Comparison of ENCODE assay signal across 1 cellular context in genomic region chr12:108691154-108691994, GRCh38.
TF ChIP-seq lines count a peak whose summit lies in the region.

No MANE protein-coding gene starts in this region.

TF ChIP-seq in K562, 482 proteins besides CTCF, POLR2A, EP300 and RAD21 (continued from another document and continues in another):
- TF ChIP-seq BCLAF1 (IDR thresholded peaks at IDR 0.05; ENCODE audit: borderline replicate concordance in 1 of 2, control insufficient read depth in 1 of 2, low read depth in 2 of 2, low read length in 1 of 2), result no peak
- no peak for TF ChIP-seq RBM25 (IDR thresholded peaks at IDR 0.05; ENCODE audit: low read depth, low read length, severe bottlenecking)
- TF ChIP-seq L3MBTL2 (IDR thresholded peaks at IDR 0.05), result peak; percentile 76
- peak; percentile 96 for TF ChIP-seq ZNF395 (CRISPR knock-in tag; IDR thresholded peaks at IDR 0.05)
- TF ChIP-seq GATAD2B (IDR thresholded peaks at IDR 0.05; ENCODE audit: borderline replicate concordance), result peak; percentile 57; the same call in 1 of the 2 replicates
- TF ChIP-seq ZNF197 (CRISPR knock-in tag; IDR thresholded peaks at IDR 0.05; ENCODE audit: low read depth), result peak; percentile 90
- peak; percentile 73; the same call in 1 of the 2 replicates for TF ChIP-seq NFXL1 (CRISPR knock-in tag; IDR thresholded peaks at IDR 0.05)
- TF ChIP-seq SMC3 (conservative IDR thresholded peaks at IDR 0.05; ENCODE audit: insufficient read depth, low read depth, low read length), result 0 out of 2 replicates have a peak, but pooled peaks have one; percentile 8
- TF ChIP-seq ZC3H4 (CRISPR knock-in tag; IDR thresholded peaks at IDR 0.05; ENCODE audit: borderline replicate concordance), result peak; percentile 34; the same call in 1 of the 2 replicates
- TF ChIP-seq TCF15 (CRISPR knock-in tag; IDR thresholded peaks at IDR 0.05), result peak; percentile 72; the same call in 1 of the 2 replicates
- peak; percentile 50 for TF ChIP-seq TAF1 (IDR thresholded peaks at IDR 0.05; ENCODE audit: control insufficient read depth, extremely low read depth, insufficient read depth, low read length, severe bottlenecking)
- no peak for TF ChIP-seq ELK3 (CRISPR knock-in tag; IDR thresholded peaks at IDR 0.05)
- TF ChIP-seq MYC (IDR thresholded peaks at IDR 0.05; ENCODE audit: low read depth, low read length), result peak; percentile 78
- TF ChIP-seq MYC (CRISPR knock-in tag; IDR thresholded peaks at IDR 0.05; ENCODE audit: borderline replicate concordance, low read depth), result 0 out of 2 replicates have a peak, but pooled peaks have one; percentile 11
- 0 out of 2 replicates have a peak, but pooled peaks have one; percentile 73 for TF ChIP-seq PREB (CRISPR knock-in tag; IDR thresholded peaks at IDR 0.05)
- peak; percentile 30; the same call in 1 of the 2 replicates for TF ChIP-seq ZNF384 (IDR thresholded peaks at IDR 0.05; ENCODE audit: low read depth, low read length)
- TF ChIP-seq NR0B1 (IDR thresholded peaks at IDR 0.05; ENCODE audit: partially characterized antibody), result no peak
- peak; percentile 38 to 79; a peak in 3 of 4 replicates for TF ChIP-seq TRIM24 (IDR thresholded peaks at IDR 0.05)
- TF ChIP-seq TBL1XR1 (IDR thresholded peaks at IDR 0.05; ENCODE audit: low read length in 2 of 2), result peak; percentile 75 to 86
- TF ChIP-seq GMEB1 (CRISPR knock-in tag; IDR thresholded peaks at IDR 0.05), result peak; percentile 12; the same call in 1 of the 2 replicates
- TF ChIP-seq NFYB (IDR thresholded peaks at IDR 0.05; ENCODE audit: extremely low read depth, insufficient read length), result peak; percentile 16
- peak; percentile 76; the same call in 1 of the 2 replicates for TF ChIP-seq TAF7 (tag; IDR thresholded peaks at IDR 0.05)
- TF ChIP-seq PKNOX1 (IDR thresholded peaks at IDR 0.05), result peak; percentile 95
- 0 out of 2 replicates have a peak, but pooled peaks have one; percentile 40 for TF ChIP-seq ZHX1 (conservative IDR thresholded peaks at IDR 0.05; ENCODE audit: low read length)
- 0 out of 2 replicates have a peak, but pooled peaks have one; percentile 24 for TF ChIP-seq ARID3B (CRISPR knock-in tag; IDR thresholded peaks at IDR 0.05; ENCODE audit: borderline replicate concordance)
- peak; percentile 13; the same call in 1 of the 2 replicates for TF ChIP-seq CLOCK (CRISPR knock-in tag; IDR thresholded peaks at IDR 0.05; ENCODE audit: borderline replicate concordance)
- peak in 1 of 2 experiments; percentile 92; a peak in 2 of 4 replicates for TF ChIP-seq ZNF639 (CRISPR knock-in tag; conservative IDR thresholded peaks at IDR 0.05 in 1 of 2, IDR thresholded peaks at IDR 0.05 in 1 of 2)
- peak in 1 of 2 experiments; percentile 81; a peak in 3 of 4 replicates for TF ChIP-seq TEAD1 (CRISPR knock-in tag; IDR thresholded peaks at IDR 0.05)
- TF ChIP-seq SRSF3 (IDR thresholded peaks at IDR 0.05; ENCODE audit: insufficient read depth, low read length), result no peak
- TF ChIP-seq DACH1 (IDR thresholded peaks at IDR 0.05; ENCODE audit: partially characterized antibody), result peak; percentile 5
- TF ChIP-seq SMARCA4 (IDR thresholded peaks at IDR 0.05), result peak; percentile 76
- peak; percentile 23; the same call in 1 of the 2 replicates for TF ChIP-seq ELF4 (CRISPR knock-in tag; IDR thresholded peaks at IDR 0.05)
- peak; percentile 84 for TF ChIP-seq ATF7 (IDR thresholded peaks at IDR 0.05)
- 0 out of 2 replicates have a peak, but pooled peaks have one; percentile 38 for TF ChIP-seq ZNF324 (CRISPR knock-in tag; IDR thresholded peaks at IDR 0.05)
- peak; percentile 56; the same call in 1 of the 2 replicates for TF ChIP-seq BCL6 (CRISPR knock-in tag; IDR thresholded peaks at IDR 0.05)
- TF ChIP-seq LEF1 (IDR thresholded peaks at IDR 0.05), result peak; percentile 59
